ENCODE assay signal across 1 cellular context in the genomic region with DNA sequence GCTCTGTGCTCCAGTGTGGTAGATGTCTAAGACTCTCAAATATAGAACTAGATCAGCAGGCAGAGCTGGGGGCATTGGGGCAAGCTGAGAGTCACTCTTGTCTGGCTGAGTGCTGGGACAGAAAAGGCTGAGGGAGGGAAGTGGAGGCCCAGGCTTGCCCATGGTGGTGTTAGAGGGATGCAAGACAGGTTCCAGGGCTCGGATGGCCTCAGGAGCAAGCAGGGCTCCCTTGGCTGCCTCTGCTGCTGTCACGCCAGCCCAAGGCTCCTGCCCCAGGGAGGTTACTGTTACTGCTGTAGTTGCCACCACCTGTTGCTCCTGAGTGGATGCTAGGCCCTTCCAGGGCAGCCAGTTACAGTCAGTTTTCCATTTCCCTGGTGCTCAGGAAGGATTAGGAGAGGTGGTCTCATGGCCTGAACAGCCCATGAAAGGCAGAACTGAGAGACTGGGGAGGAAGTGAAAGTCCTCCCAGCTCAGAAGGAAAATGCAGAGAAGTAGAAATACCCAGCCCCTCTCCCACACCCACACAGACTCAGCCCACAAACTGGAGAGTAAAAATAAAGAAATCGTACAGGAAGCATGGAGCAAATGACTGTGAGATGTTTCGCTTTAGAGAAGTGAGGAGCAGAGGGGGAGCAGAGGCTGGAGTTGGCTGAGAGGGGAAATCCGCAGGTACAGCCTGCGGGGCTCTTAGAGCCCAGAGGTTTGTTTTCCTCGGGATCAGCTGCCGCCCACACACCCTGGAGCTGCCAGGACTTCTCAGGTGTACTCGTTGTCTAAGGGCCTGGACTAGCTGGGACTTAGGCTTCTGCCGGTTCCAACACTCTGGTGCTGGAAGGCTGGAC.
TF ChIP-seq lines count a peak whose summit lies in the region.

No MANE protein-coding gene starts in this region.

TF ChIP-seq in GM23338, 12 proteins besides CTCF, POLR2A, EP300 and RAD21 (continued from another document):
- no peak for TF ChIP-seq ETS1 (IDR thresholded peaks at IDR 0.05)
- TF ChIP-seq CREB1 (CRISPR knock-in tag; IDR thresholded peaks at IDR 0.05; ENCODE audit: low read depth): no peak
- no peak for TF ChIP-seq NANOG (IDR thresholded peaks at IDR 0.05; ENCODE audit: borderline replicate concordance)
- TF ChIP-seq, protein P1, sequence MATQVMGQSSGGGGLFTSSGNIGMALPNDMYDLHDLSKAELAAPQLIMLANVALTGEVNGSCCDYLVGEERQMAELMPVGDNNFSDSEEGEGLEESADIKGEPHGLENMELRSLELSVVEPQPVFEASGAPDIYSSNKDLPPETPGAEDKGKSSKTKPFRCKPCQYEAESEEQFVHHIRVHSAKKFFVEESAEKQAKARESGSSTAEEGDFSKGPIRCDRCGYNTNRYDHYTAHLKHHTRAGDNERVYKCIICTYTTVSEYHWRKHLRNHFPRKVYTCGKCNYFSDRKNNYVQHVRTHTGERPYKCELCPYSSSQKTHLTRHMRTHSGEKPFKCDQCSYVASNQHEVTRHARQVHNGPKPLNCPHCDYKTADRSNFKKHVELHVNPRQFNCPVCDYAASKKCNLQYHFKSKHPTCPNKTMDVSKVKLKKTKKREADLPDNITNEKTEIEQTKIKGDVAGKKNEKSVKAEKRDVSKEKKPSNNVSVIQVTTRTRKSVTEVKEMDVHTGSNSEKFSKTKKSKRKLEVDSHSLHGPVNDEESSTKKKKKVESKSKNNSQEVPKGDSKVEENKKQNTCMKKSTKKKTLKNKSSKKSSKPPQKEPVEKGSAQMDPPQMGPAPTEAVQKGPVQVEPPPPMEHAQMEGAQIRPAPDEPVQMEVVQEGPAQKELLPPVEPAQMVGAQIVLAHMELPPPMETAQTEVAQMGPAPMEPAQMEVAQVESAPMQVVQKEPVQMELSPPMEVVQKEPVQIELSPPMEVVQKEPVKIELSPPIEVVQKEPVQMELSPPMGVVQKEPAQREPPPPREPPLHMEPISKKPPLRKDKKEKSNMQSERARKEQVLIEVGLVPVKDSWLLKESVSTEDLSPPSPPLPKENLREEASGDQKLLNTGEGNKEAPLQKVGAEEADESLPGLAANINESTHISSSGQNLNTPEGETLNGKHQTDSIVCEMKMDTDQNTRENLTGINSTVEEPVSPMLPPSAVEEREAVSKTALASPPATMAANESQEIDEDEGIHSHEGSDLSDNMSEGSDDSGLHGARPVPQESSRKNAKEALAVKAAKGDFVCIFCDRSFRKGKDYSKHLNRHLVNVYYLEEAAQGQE (IDR thresholded peaks at IDR 0.05; ENCODE audit: unreplicated experiment): no peak
- no peak for TF ChIP-seq POLR2AphosphoS5 (IDR thresholded peaks at IDR 0.05; ENCODE audit: low read depth)
- TF ChIP-seq ZNF114 (CRISPR knock-in tag; IDR thresholded peaks at IDR 0.05): no peak
- no peak for TF ChIP-seq EZH2phosphoT487 (IDR thresholded peaks at IDR 0.05; ENCODE audit: unreplicated experiment)
- no peak for TF ChIP-seq STAT1 (IDR thresholded peaks at IDR 0.05; ENCODE audit: unreplicated experiment)
